Comparison of ENCODE assay signal across 22 cellular contexts in the genomic region with DNA sequence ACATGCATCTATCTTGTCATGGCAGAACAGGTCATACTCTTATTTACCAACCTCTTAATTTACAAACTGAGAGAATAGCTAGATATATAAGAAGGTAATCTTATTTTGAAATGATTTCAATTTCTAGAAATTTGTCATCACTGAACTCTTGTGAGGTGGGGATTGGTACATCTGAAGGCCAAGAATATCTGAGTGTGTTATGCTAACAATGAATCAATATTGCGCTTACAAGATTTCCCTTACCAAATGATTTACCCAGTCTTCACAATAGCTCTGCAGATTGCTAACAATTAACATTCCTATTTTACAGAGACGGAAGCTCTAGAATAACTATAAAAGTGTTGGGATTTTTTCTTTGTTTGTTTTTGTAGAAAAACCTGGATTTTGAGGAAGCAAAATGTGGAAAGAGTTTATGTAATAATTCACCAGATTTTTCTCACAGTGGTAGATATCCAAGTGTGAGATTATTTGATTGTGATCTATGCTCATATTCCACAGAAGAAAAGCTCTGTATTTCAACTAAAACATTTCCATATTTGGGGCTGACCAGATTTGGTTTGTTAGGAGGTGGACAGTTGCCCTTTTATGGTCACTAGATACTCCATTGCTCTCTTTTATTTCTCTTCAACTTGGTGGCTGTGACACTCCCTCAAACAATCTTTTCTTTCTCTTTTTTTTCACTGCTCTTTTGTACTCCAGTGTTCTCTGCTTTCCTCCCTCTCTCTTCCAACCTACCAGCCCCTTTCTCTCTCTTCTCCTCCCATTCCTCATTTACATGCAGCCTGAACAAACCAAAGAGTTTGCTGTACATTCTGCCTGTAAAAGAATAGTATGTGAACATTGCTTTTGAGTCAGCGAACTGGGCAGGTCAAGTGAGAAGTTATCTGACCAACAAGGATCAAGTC. TPM values are rescaled to one million over a fixed set of nuclear protein-coding genes. Genes with fewer than 3 reads are reported as not detected.
DNase-seq lines count a peak whose midpoint lies in the region; ATAC-seq, FAIRE-seq and TF ChIP-seq lines count a peak whose summit lies in the region.
"Had no signal": no experiment of that assay in that cellular context is flagged by ENCODE, and none has a peak within 500 bp of the region (broad histone marks: within the 10 kb centered on the region; RNA-seq: fewer than 3 reads in every experiment).

No MANE protein-coding gene starts in this region.

- H3K27me3 Mint-ChIP-seq in activated CD4-positive, alpha-beta T cell treated with anti-CD3 and anti-CD28 coated beads for 36 hours = no peaks in the 10 kb centered on the region
- H3K27me3 Mint-ChIP-seq: CD4-positive, CD25-positive, alpha-beta regulatory T cell had no signal

- WGBS in K562 (ENCODE audit: insufficient coverage, low coverage, missing lambda C conversion rate) = 78% methylated on average over 3 of the region's 3 CpGs
- 96% methylated on average over 3 of the region's 3 CpGs for WGBS in mesenchymal stem cell

- H3K27ac ChIP-seq in K562 (ENCODE audit: extremely low read depth, low read depth, low read length) (no peak overlapping the region), mesenchymal stem cell (ENCODE audit: low read length, poor library complexity, severe bottlenecking) (no peak overlapping the region)
- H3K27ac ChIP-seq: tibial artery had no signal

- no peak overlapping the region for H2BK15ac ChIP-seq in mesenchymal stem cell (ENCODE audit: low read depth, poor library complexity, severe bottlenecking)

- POLR2A ChIA-PET in activated CD4-positive, alpha-beta T cell treated with anti-CD3 and anti-CD28 coated beads for 36 hours (lab: Charles Lee) = no interaction called here
- POLR2A ChIA-PET in K562 (lab: Yijun Ruan, JAX) = interaction anchor here (0.5 to 1.0 kb wide), 2 partner anchors 19 to 210 kb away, joined by 3 to 4 read pairs; no protein-coding TSS in a partner anchor

- CTCF ChIA-PET in activated CD4-positive, alpha-beta T cell treated with anti-CD3 and anti-CD28 coated beads for 36 hours (lab: Charles Lee) = interaction anchor here (0.7 to 0.8 kb wide), 2 partner anchors 13 to 39 kb away, joined by 3 to 4 read pairs; no protein-coding TSS in a partner anchor
- CTCF ChIA-PET in K562 (lab: Yijun Ruan, JAX; ENCODE audit: low intra/inter-chr PET ratio) = no interaction called here

- no peaks in the 10 kb centered on the region for H3K9me3 Mint-ChIP-seq in activated CD4-positive, alpha-beta T cell treated with anti-CD3 and anti-CD28 coated beads for 36 hours (ENCODE audit: low read depth)
- H3K9me3 Mint-ChIP-seq: activated T-cell treated with anti-CD3 and anti-CD28 coated beads, Interleukin-2, amount 50 U/mL, for 4 hours had no signal

- no peak overlapping the region for H3K18ac ChIP-seq in mesenchymal stem cell (ENCODE audit: low read depth in 1 of 2, low read length in 2 of 2)

- peaks cover 26% of the 10 kb centered on the region for H3K79me2 ChIP-seq in K562 (ENCODE audit: control insufficient read depth, insufficient read depth, low read length)

- H4K91ac ChIP-seq in mesenchymal stem cell (ENCODE audit: low read length) = no peak overlapping the region

- no peak overlapping the region for H3K14ac ChIP-seq in mesenchymal stem cell (ENCODE audit: low read length in 2 of 2)

- H3K27me3 ChIP-seq in K562 (ENCODE audit: control insufficient read depth in 2 of 2, insufficient read depth in 2 of 2, low read length in 2 of 2) (no peaks in the 10 kb centered on the region), mesenchymal stem cell (ENCODE audit: control insufficient read depth in 1 of 2, insufficient read depth in 1 of 2, low read length in 2 of 2) (no peaks in the 10 kb centered on the region)
- H3K27me3 ChIP-seq: MG63, tibial artery had no signal

- ATAC-seq in activated CD4-positive, alpha-beta T cell treated with anti-CD3 and anti-CD28 coated beads for 36 hours = peak; percentile 32
- no peak for ATAC-seq in K562
- ATAC-seq: activated T-cell treated with anti-CD3 and anti-CD28 coated beads, Interleukin-2, amount 50 U/mL, for 4 hours had no signal

- H3K4ac ChIP-seq in mesenchymal stem cell (ENCODE audit: low read depth in 1 of 2, low read length in 2 of 2) = no peak overlapping the region

- FAIRE-seq in K562 (lab: Jason Lieb, UNC) = peak; percentile 57
- FAIRE-seq: HTR-8/SVneo had no signal

- no peaks in the 10 kb centered on the region for H3K9me3 ChIP-seq in K562 (replicated peaks; ENCODE audit: control insufficient read depth, insufficient read depth, low read depth, low read length)
- no peaks in the 10 kb centered on the region for H3K9me3 ChIP-seq in mesenchymal stem cell (ENCODE audit: control insufficient read depth, low read length)
- H3K9me3 ChIP-seq: MG63, tibial artery had no signal

- no peak overlapping the region for H3K27ac Mint-ChIP-seq in activated CD4-positive, alpha-beta T cell treated with anti-CD3 and anti-CD28 coated beads for 36 hours
- H3K27ac Mint-ChIP-seq: CD4-positive, CD25-positive, alpha-beta regulatory T cell had no signal

- no peak overlapping the region for H3K4me3 ChIP-seq in K562
- no peak overlapping the region for H3K4me3 ChIP-seq in mesenchymal stem cell (ENCODE audit: insufficient read depth in 1 of 2, low read depth in 1 of 2, low read length in 2 of 2)
- H3K4me3 ChIP-seq: MG63, tibial artery had no signal

- no peak overlapping the region for H2AFZ ChIP-seq in K562 (ENCODE audit: low read depth, low read length)
- no peak overlapping the region for H2AFZ ChIP-seq in mesenchymal stem cell (ENCODE audit: low read depth, low read length)

- H3K79me1 ChIP-seq in mesenchymal stem cell (replicated peaks; ENCODE audit: low read length, poor library complexity, severe bottlenecking) = peaks cover 10% of the 10 kb centered on the region

- no peak overlapping the region for H3K9ac ChIP-seq in K562 (ENCODE audit: insufficient read depth in 1 of 2, low read depth in 2 of 2, low read length in 2 of 2)
- peak overlapping the region; percentile 31 for H3K9ac ChIP-seq in mesenchymal stem cell (ENCODE audit: low read length)

- H2BK5ac ChIP-seq in mesenchymal stem cell (ENCODE audit: low read depth, low read length, poor library complexity, severe bottlenecking) = no peak overlapping the region

- intact Hi-C loops in activated CD4-positive, alpha-beta T cell treated with anti-CD3 and anti-CD28 coated beads for 36 hours (cut with DNase I, micrococcal nuclease) = loop anchor here in 1 of 2 experiments (5.0 kb wide), 1 partner anchor 47 kb away; a partner anchor contains a TSS
- intact Hi-C loops in K562 (cut with micrococcal nuclease) = no loop called here

- DNase-seq in activated CD4-positive, alpha-beta T cell treated with anti-CD3 and anti-CD28 coated beads for 36 hours = no peak
- DNase-seq in activated CD4-positive, alpha-beta T cell treated with anti-CD3 and anti-CD28 coated beads, Interleukin-2, amount 50 U/mL, for 48 hours = no peak
- DNase-seq in K562 (ENCODE audit: extremely low read depth in 1 of 4, low spot score in 3 of 4) = no peak
- no peak for DNase-seq in mesenchymal stem cell
- peak; percentile 59 for DNase-seq in superior temporal gyrus (ENCODE audit: extremely low spot score)
- no peak for DNase-seq in stimulated activated CD4-positive, alpha-beta T cell treated with anti-CD3 and anti-CD28 coated beads, Interleukin-15, amount 100 ng/mL, for 24 hours
- DNase-seq in cerebellar cortex (ENCODE audit: low spot score) = no peak
- no peak for DNase-seq in stimulated activated CD4-positive, alpha-beta T cell treated with anti-CD3 and anti-CD28 coated beads, Interleukin-12 subunit alpha, Interleukin-12 subunit beta, amount 100 ng/mL, for 4 hours
- DNase-seq: activated CD4-positive, alpha-beta T cell treated with anti-CD3 and anti-CD28 coated beads, Interleukin-2, amount 50 U/mL, for 1 hour; activated T-cell treated with anti-CD3 and anti-CD28 coated beads, Interleukin-2, amount 50 U/mL, for 4 hours; amniotic stem cell; CD4-positive, CD25-positive, alpha-beta regulatory T cell; DND-41; GOT3; left cardiac atrium; MG63; NCI-H187 treated with DMSO at 0.1 percent for 48 hours; retina; Right ventricle myocardium superior; stimulated activated CD4-positive, alpha-beta T cell treated with anti-CD3 and anti-CD28 coated beads, Interleukin-2, amount 100 ng/mL, for 48 hours; tibial artery had no signal

- H4K20me1 ChIP-seq in K562 (replicated peaks; ENCODE audit: control insufficient read depth, insufficient read depth, low read length) = 0 out of 2 replicates have a peak, but pooled peaks cover 4% of the 10 kb centered on the region

- H3K4me3 Mint-ChIP-seq in activated CD4-positive, alpha-beta T cell treated with anti-CD3 and anti-CD28 coated beads for 36 hours = no peak overlapping the region
- H3K4me3 Mint-ChIP-seq: activated T-cell treated with anti-CD3 and anti-CD28 coated beads, Interleukin-2, amount 50 U/mL, for 4 hours; CD4-positive, CD25-positive, alpha-beta regulatory T cell had no signal

- peaks cover 0 to 6% of the 10 kb centered on the region in 2 experiments; a peak in 2 of 5 replicates for H3K4me1 ChIP-seq in K562 (replicated peaks in 1 of 2; ENCODE audit: control insufficient read depth in 2 of 2, insufficient read depth in 2 of 2, low read length in 2 of 2)
- peaks cover 2% of the 10 kb centered on the region for H3K4me1 ChIP-seq in mesenchymal stem cell (ENCODE audit: control insufficient read depth, insufficient read depth, low read depth, low read length)

- no TSS peak for BruUV-seq in K562 (replicated peaks; lab: Mats Ljungman, UMichigan)

- no peak for TF ChIP-seq CTCF in K562 (IDR thresholded peaks at IDR 0.05 in 2 of 3, conservative IDR thresholded peaks at IDR 0.05 in 1 of 3; ENCODE audit: insufficient read depth in 2 of 3, low read depth in 1 of 3, low read length in 3 of 3)

- peaks cover 43% of the 10 kb centered on the region for H3K4me1 Mint-ChIP-seq in activated CD4-positive, alpha-beta T cell treated with anti-CD3 and anti-CD28 coated beads for 36 hours

- H3K36me3 ChIP-seq in K562 (ENCODE audit: control insufficient read depth, insufficient read depth, low read length) (0 out of 3 replicates have a peak, but pooled peaks cover 3% of the 10 kb centered on the region), mesenchymal stem cell (ENCODE audit: control insufficient read depth in 1 of 2, insufficient read depth in 2 of 2, low read depth in 1 of 2, low read length in 2 of 2) (peaks cover 0 to 84% of the 10 kb centered on the region in 2 experiments)
- H3K36me3 ChIP-seq: tibial artery had no signal

- H3K4me2 ChIP-seq in K562 (ENCODE audit: insufficient read depth, low read length) (no peak overlapping the region), mesenchymal stem cell (ENCODE audit: low read length, poor library complexity, severe bottlenecking) (no peak overlapping the region)

- TF ChIP-seq EP300 in K562 (IDR thresholded peaks at IDR 0.05; ENCODE audit: low read length) = no peak

- no peak for TF ChIP-seq RAD21 in K562 (CRISPR knock-in tag; conservative IDR thresholded peaks at IDR 0.05 in 1 of 2, IDR thresholded peaks at IDR 0.05 in 1 of 2)

- H2AK5ac ChIP-seq in mesenchymal stem cell (ENCODE audit: low read length, severe bottlenecking) = no peak overlapping the region

- no peaks in the 10 kb centered on the region for H3K9me1 ChIP-seq in K562 (ENCODE audit: control insufficient read depth, insufficient read depth, low read length)

- H3K23ac ChIP-seq in mesenchymal stem cell (ENCODE audit: low read length in 2 of 2) = no peak overlapping the region

- TF ChIP-seq POLR2A in K562 (conservative IDR thresholded peaks at IDR 0.05) = no peak

- in situ Hi-C loops in K562 (cut with MboI) = no loop called here

- H2BK12ac ChIP-seq in mesenchymal stem cell (ENCODE audit: low read length in 2 of 2) = no peak overlapping the region

- no peak overlapping the region for H2BK120ac ChIP-seq in mesenchymal stem cell (ENCODE audit: low read depth, low read length)

- H4K8ac ChIP-seq in mesenchymal stem cell (ENCODE audit: low read length) = no peak overlapping the region

- peaks cover 19% of the 10 kb centered on the region for H3K36me3 Mint-ChIP-seq in activated CD4-positive, alpha-beta T cell treated with anti-CD3 and anti-CD28 coated beads for 36 hours (ENCODE audit: low read depth)

RNA-seq across cellular contexts. Expression of a gene that starts 48.6 kb away (rescaled TPM):
- total RNA-seq in activated CD4-positive, alpha-beta T cell treated with anti-CD3 and anti-CD28 coated beads for 36 hours = 100 to 1,000 TPM; 171 to 180 TPM
- total RNA-seq in K562 (2011; cell fraction: chromatin; rRNA removed; ENCODE audit: low replicate concordance) = 42.6 and 112 TPM in 2 replicates
- total RNA-seq in K562 (2011; cell fraction: nucleolus; rRNA removed) = 20.7 and 32.6 TPM in 2 replicates
- 51.7 and 79.9 TPM in 2 replicates for total RNA-seq in K562 (2011; cell fraction: nucleoplasm; rRNA removed)
- total RNA-seq in K562 (2014; rRNA removed) = 17.2 and 18.7 TPM in 2 replicates
- 33.8 and 42.0 TPM in 2 replicates for total RNA-seq in K562 (2014; rRNA removed; fragmentation: Illumina TruSeq; extraction: Trizol)
- total RNA-seq in K562 (2015; rRNA removed; fragmentation: Illumina TruSeq; extraction: Trizol) = 31.0 and 31.1 TPM in 2 replicates
- 39.2 and 41.1 TPM in 2 replicates for total RNA-seq in K562 (2021)
- 45.3 and 49.4 TPM in 2 replicates for polyA plus RNA-seq in K562 (2011; rRNA removed)
- polyA plus RNA-seq in K562 (2011; cell fraction: cytosol; rRNA removed) = 19.7 and 26.7 TPM in 2 replicates
- 56.4 and 81.3 TPM in 2 replicates for polyA plus RNA-seq in K562 (2011; cell fraction: nucleus; rRNA removed)
- 17.7 and 24.6 TPM in 2 replicates for polyA plus RNA-seq in K562 (2012)
- 39.4 and 41.5 TPM in 2 replicates for polyA plus RNA-seq in K562 (2014; fragmentation: Illumina TruSeq; extraction: Trizol)
- 10 to 100 TPM; 23.1 to 42.0 TPM for polyA plus RNA-seq in K562 (2014; fragmentation: Nextera tagmentation; extraction: Ambion mirVana)
- polyA plus RNA-seq in K562 (2014; rRNA removed) = 25.1 and 30.4 TPM in 2 replicates
- polyA minus RNA-seq in K562 (2011; rRNA and poly(A)+ RNA removed) = 65.0 and 78.4 TPM in 2 replicates
- polyA minus RNA-seq in K562 (2011; cell fraction: cytosol; rRNA and poly(A)+ RNA removed) = 20.5 and 23.4 TPM in 2 replicates
- 33.7 and 71.9 TPM in 2 replicates for polyA minus RNA-seq in K562 (2011; cell fraction: nucleus; rRNA and poly(A)+ RNA removed)
- polyA plus RNA-seq in mesenchymal stem cell (2013, experiment 1 of 2) = 55.7 TPM
- 54.9 TPM for polyA plus RNA-seq in mesenchymal stem cell (2013, experiment 2 of 2)
